In the genomic region with DNA sequence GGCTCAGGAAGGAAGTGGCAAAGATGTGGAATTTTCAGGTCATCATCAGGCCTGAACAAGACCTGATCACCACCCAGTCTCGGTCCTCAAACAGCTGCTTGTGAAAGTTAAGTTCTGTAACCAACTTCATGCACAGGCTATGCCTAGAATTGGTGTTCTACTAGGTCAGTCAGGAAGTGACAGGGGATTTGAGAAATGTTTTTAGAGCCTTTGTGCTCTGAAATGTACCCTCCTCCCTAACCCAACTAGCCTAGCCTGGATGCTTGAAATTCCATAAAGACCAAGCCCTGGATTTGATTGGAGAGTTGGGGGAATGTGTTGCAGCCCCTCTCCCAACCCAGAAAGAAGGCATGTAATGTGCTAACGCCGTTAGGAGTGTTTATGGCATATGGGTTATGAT, we compare ENCODE assay signal across 17 cellular contexts.
DNase-seq lines count a peak whose midpoint lies in the region; ATAC-seq and TF ChIP-seq lines count a peak whose summit lies in the region.
"Had no signal": no experiment of that assay in that cellular context is flagged by ENCODE, and none has a peak within 500 bp of the region (broad histone marks: within the 10 kb centered on the region; RNA-seq: fewer than 3 reads in every experiment).

No MANE protein-coding gene starts in this region.

- peaks cover 40% of the 10 kb centered on the region for H3K4me1 Mint-ChIP-seq in HFFc6 (ENCODE audit: low read depth)
- H3K4me1 Mint-ChIP-seq: stimulated activated memory B cell treated with anti-CD40 and anti-IgM and Interleukin-4, amounts not matched to agents 10 μg/mL and 1 μg/mL and 100 μg/mL, for 72 hours had no signal

- H3K27ac Mint-ChIP-seq in HFFc6: peak overlapping the region; percentile 3; the same call in 1 of the 2 replicates
- H3K27ac Mint-ChIP-seq: stimulated activated memory B cell treated with anti-CD40 and anti-IgM and Interleukin-4, amounts not matched to agents 10 μg/mL and 1 μg/mL and 100 μg/mL, for 72 hours had no signal

- intact Hi-C loops in ascending aorta (cut with DNase I): no loop called here

- H3K4me1 ChIP-seq in ascending aorta (peaks cover 0 to 33% of the 10 kb centered on the region in 2 donors), smooth muscle cell (ENCODE audit: low read depth) (peaks cover 29% of the 10 kb centered on the region)

- peaks cover 13% of the 10 kb centered on the region; the same call in 1 of the 2 replicates for H3K36me3 Mint-ChIP-seq in HFFc6 (ENCODE audit: low read depth)
- H3K36me3 Mint-ChIP-seq: stimulated activated memory B cell treated with anti-CD40 and anti-IgM and Interleukin-4, amounts not matched to agents 10 μg/mL and 1 μg/mL and 100 μg/mL, for 72 hours had no signal

- peaks cover 16% of the 10 kb centered on the region for H4K20me1 ChIP-seq in smooth muscle cell (ENCODE audit: low read depth)

- H3K4me2 ChIP-seq in smooth muscle cell: peak overlapping the region; percentile 32

- TF ChIP-seq CTCF in HFFc6 (IDR thresholded peaks at IDR 0.05): no peak
- no peak for TF ChIP-seq CTCF in ascending aorta (IDR thresholded peaks at IDR 0.05)
- TF ChIP-seq CTCF in smooth muscle cell (IDR thresholded peaks at IDR 0.05; ENCODE audit: borderline replicate concordance, insufficient read depth, poor library complexity, severe bottlenecking): no peak
- TF ChIP-seq CTCF in omental fat pad (IDR thresholded peaks at IDR 0.05): no peak

- no peak overlapping the region for H2AFZ ChIP-seq in smooth muscle cell (ENCODE audit: low read depth)

- ATAC-seq in omental fat pad (ENCODE audit: low FRiP score) (no peak), HG02588 (IDR thresholded peaks at IDR 0.05; ENCODE audit: unreplicated experiment) (no peak)
- ATAC-seq: stimulated activated memory B cell treated with anti-CD40 and anti-IgM and Interleukin-4, amounts not matched to agents 10 μg/mL and 1 μg/mL and 100 μg/mL, for 72 hours had no signal

- H3K4me3 ChIP-seq in ascending aorta (no peak overlapping the region), smooth muscle cell (no peak overlapping the region)

- no peaks in the 10 kb centered on the region for H3K27me3 ChIP-seq in ascending aorta
- H3K27me3 ChIP-seq in smooth muscle cell (ENCODE audit: low read depth): no peaks in the 10 kb centered on the region

- peak overlapping the region; percentile 57 to 86 for H3K27ac ChIP-seq in ascending aorta
- no peak overlapping the region for H3K27ac ChIP-seq in smooth muscle cell (ENCODE audit: low read depth)

- peaks cover 4% of the 10 kb centered on the region; the same call in 1 of the 2 replicates for H3K27me3 Mint-ChIP-seq in HFFc6 (ENCODE audit: insufficient read depth)

- H3F3A ChIP-seq in smooth muscle cell (ENCODE audit: low read depth): no peaks in the 10 kb centered on the region

- H3K79me2 ChIP-seq in smooth muscle cell (ENCODE audit: low read depth): no peaks in the 10 kb centered on the region

- H3K9ac ChIP-seq in smooth muscle cell (ENCODE audit: low read depth): no peak overlapping the region

- WGBS in smooth muscle cell (ENCODE audit: low lambda C conversion rate): 38% methylated on average over 3 of the region's 3 CpGs

- H3K4me3 Mint-ChIP-seq in HFFc6: no peak overlapping the region; the same call in 1 of the 2 replicates
- H3K4me3 Mint-ChIP-seq: stimulated activated memory B cell treated with anti-CD40 and anti-IgM and Interleukin-4, amounts not matched to agents 10 μg/mL and 1 μg/mL and 100 μg/mL, for 72 hours had no signal

- DNase-seq in HFFc6 (no peak), ascending aorta (ENCODE audit: low spot score in 2 of 2) (no peak), iris pigment epithelial cell (ENCODE audit: low read depth) (peak; percentile 66), smooth muscle cell (lab: John Stamatoyannopoulos, UW; ENCODE audit: unreplicated experiment) (no peak), NCI-H1105 treated with DMSO at 0.1 percent for 48 hours (lab: John Stamatoyannopoulos, UW) (no peak), omental fat pad (ENCODE audit: low spot score) (no peak), DMS53 treated with DMSO at 0.1 percent for 48 hours (lab: John Stamatoyannopoulos, UW; ENCODE audit: unreplicated experiment) (no peak)
- DNase-seq: C1 segment of cervical spinal cord; caudate nucleus; erythroblast; GOT3; midbrain; MV-4-11; stimulated activated CD4-positive, alpha-beta T cell treated with anti-CD3 and anti-CD28 coated beads, Interleukin-4, amount 100 ng/mL, for 24 hours; T-helper 2 cell had no signal

- no peaks in the 10 kb centered on the region for H3K36me3 ChIP-seq in ascending aorta
- H3K36me3 ChIP-seq in smooth muscle cell (ENCODE audit: low read depth): no peaks in the 10 kb centered on the region

- H3K9me3 ChIP-seq in ascending aorta: no peaks in the 10 kb centered on the region
- H3K9me3 ChIP-seq in smooth muscle cell (replicated peaks; ENCODE audit: low read depth): no peaks in the 10 kb centered on the region

- no peaks in the 10 kb centered on the region for H3K9me3 Mint-ChIP-seq in HFFc6
- H3K9me3 Mint-ChIP-seq: stimulated activated memory B cell treated with anti-CD40 and anti-IgM and Interleukin-4, amounts not matched to agents 10 μg/mL and 1 μg/mL and 100 μg/mL, for 72 hours had no signal
